ENCODE assay signal across 9 cellular contexts in genomic region chr17:20852541-20853370, GRCh38.
DNase-seq lines count a peak whose midpoint lies in the region; ATAC-seq and TF ChIP-seq lines count a peak whose summit lies in the region.
"Had no signal": no experiment of that assay in that cellular context is flagged by ENCODE, and none has a peak within 500 bp of the region (broad histone marks: within the 10 kb centered on the region; RNA-seq: fewer than 3 reads in every experiment).

No MANE protein-coding gene starts in this region.

- peaks cover 36% of the 10 kb centered on the region for H3K27me3 Mint-ChIP-seq in dendritic cell treated with granulocyte-macrophage colony-stimulating factor and Interleukin-4, amounts not matched to agents 40 ng/mL and 50 ng/mL, for 4 days
- H3K27me3 Mint-ChIP-seq in naive B cell, result peaks cover 28 to 46% (median 32%) of the 10 kb centered on the region in 3 donors

- H3K27ac ChIP-seq in gastroesophageal sphincter, result no peak overlapping the region

- 6 to 10% methylated on average over 4 to 9 of the region's 32 CpGs for WGBS in gastroesophageal sphincter (ENCODE audit: low coverage in 1 of 2), 2 donors

- no peak for TF ChIP-seq POLR2A in gastroesophageal sphincter (IDR thresholded peaks at IDR 0.05)

- peaks cover 0 to 19% (median 3%) of the 10 kb centered on the region in 3 donors for H3K4me1 ChIP-seq in gastroesophageal sphincter

- ATAC-seq in naive B cell (ENCODE audit: low read depth in 2 of 2) (peak; percentile 12 to 54), gastroesophageal sphincter (no peak), GM21723 (IDR thresholded peaks at IDR 0.05; ENCODE audit: unreplicated experiment) (no peak)
- ATAC-seq: mucosa of descending colon had no signal

- no peaks in the 10 kb centered on the region for H3K9me3 ChIP-seq in gastroesophageal sphincter
- H3K9me3 ChIP-seq: mucosa of descending colon had no signal

- no peaks in the 10 kb centered on the region for H3K36me3 ChIP-seq in gastroesophageal sphincter

- H3K4me3 ChIP-seq in gastroesophageal sphincter, result peak overlapping the region in 1 of 2 donors; percentile 29
- H3K4me3 ChIP-seq: mucosa of descending colon had no signal

- peaks cover 23% of the 10 kb centered on the region for H3K27me3 ChIP-seq in gastroesophageal sphincter

- H3K4me1 Mint-ChIP-seq in dendritic cell treated with granulocyte-macrophage colony-stimulating factor and Interleukin-4, amounts not matched to agents 40 ng/mL and 50 ng/mL, for 4 days (ENCODE audit: low read depth), result peaks cover 13% of the 10 kb centered on the region
- H3K4me1 Mint-ChIP-seq in naive B cell, result peaks cover 0 to 18% (median 10%) of the 10 kb centered on the region in 3 donors

- TF ChIP-seq EP300 in gastroesophageal sphincter (IDR thresholded peaks at IDR 0.05), result no peak

- peak; percentile 28 for DNase-seq in activated CD4-positive, alpha-beta T cell treated with anti-CD3 and anti-CD28 coated beads for 48 hours
- DNase-seq in activated CD4-positive, alpha-beta T cell treated with anti-CD3 and anti-CD28 coated beads for 1 hour, result no peak
- DNase-seq in NOMO-1 treated with DMSO at 0.1 percent for 48 hours (lab: John Stamatoyannopoulos, UW; ENCODE audit: unreplicated experiment) (peak; percentile 80), naive B cell (no peak), germinal center (ENCODE audit: low spot score) (no peak)

- no peaks in the 10 kb centered on the region for H3K36me3 Mint-ChIP-seq in dendritic cell treated with granulocyte-macrophage colony-stimulating factor and Interleukin-4, amounts not matched to agents 40 ng/mL and 50 ng/mL, for 4 days (ENCODE audit: low read depth)
- H3K36me3 Mint-ChIP-seq in naive B cell, result no peaks in the 10 kb centered on the region

- H3K27ac Mint-ChIP-seq in dendritic cell treated with granulocyte-macrophage colony-stimulating factor and Interleukin-4, amounts not matched to agents 40 ng/mL and 50 ng/mL, for 4 days, result no peak overlapping the region
- no peak overlapping the region for H3K27ac Mint-ChIP-seq in naive B cell

- no peaks in the 10 kb centered on the region for H3K9me3 Mint-ChIP-seq in dendritic cell treated with granulocyte-macrophage colony-stimulating factor and Interleukin-4, amounts not matched to agents 40 ng/mL and 50 ng/mL, for 4 days
- no peaks in the 10 kb centered on the region for H3K9me3 Mint-ChIP-seq in naive B cell

- intact Hi-C loops in dendritic cell treated with granulocyte-macrophage colony-stimulating factor and Interleukin-4, amounts not matched to agents 40 ng/mL and 50 ng/mL, for 4 days (cut with micrococcal nuclease), result no loop called here

- H3K4me3 Mint-ChIP-seq in dendritic cell treated with granulocyte-macrophage colony-stimulating factor and Interleukin-4, amounts not matched to agents 40 ng/mL and 50 ng/mL, for 4 days, result peak overlapping the region; percentile 43
- peak overlapping the region in 7 of 8 donors; percentile 57 to 87 (median 77) for H3K4me3 Mint-ChIP-seq in naive B cell

- TF ChIP-seq CTCF in gastroesophageal sphincter (IDR thresholded peaks at IDR 0.05), result no peak

Comparison
In these comparisons a context has a peak if more than half of its experiments do, and no peak if none do; other contexts are left out.
1. DNase-seq: peak in activated CD4-positive, alpha-beta T cell treated with anti-CD3 and anti-CD28 coated beads for 48 hours (single experiment) and NOMO-1 treated with DMSO at 0.1 percent for 48 hours (single experiment); none in activated CD4-positive, alpha-beta T cell treated with anti-CD3 and anti-CD28 coated beads for 1 hour (single experiment), naive B cell (single experiment) and germinal center (single experiment).
2. ATAC-seq: peak in naive B cell (2 of 2); none in gastroesophageal sphincter (single experiment) and GM21723 (single experiment).